Comparison of ENCODE assay signal across 8 cellular contexts in the genomic region with DNA sequence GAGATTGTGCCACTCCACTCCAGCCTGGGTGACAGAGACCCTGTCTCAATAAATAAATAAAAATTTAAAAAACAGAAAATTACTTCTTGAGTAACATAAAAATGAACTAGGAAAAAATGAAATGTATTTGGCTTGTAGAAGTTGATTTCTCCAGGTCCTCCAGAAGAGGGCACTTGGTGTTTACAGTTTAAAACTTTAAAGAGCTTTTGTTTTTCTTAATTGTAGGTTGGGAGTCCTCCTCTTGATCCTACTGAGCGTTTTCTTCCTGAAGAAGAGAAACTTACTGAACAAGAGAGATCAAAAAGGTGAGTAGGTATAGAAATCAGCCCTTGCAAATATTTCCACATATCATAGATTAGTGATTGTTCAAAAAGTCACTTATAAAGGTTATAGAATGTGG. TPM values are rescaled to one million over a fixed set of nuclear protein-coding genes. Genes with fewer than 3 reads are reported as not detected.
DNase-seq lines count a peak whose midpoint lies in the region; ATAC-seq lines count a peak whose summit lies in the region.

No MANE protein-coding gene starts in this region.

- in situ Hi-C loops in Caki2 (cut with HindIII; ENCODE audit: low pct_unique_long_range_greater_than_20kb, low sequenced_read_pairs): no loop called here
- in situ Hi-C loops in KBM-7 (cut with MboI; ENCODE audit: low pct_unique_long_range_greater_than_20kb, low sequenced_read_pairs): no loop called here

- DNase-seq in Caki2 (ENCODE audit: low read depth): peak; percentile 35
- DNase-seq in KBM-7: peak; percentile 55
- DNase-seq in amniotic stem cell (lab: John Stamatoyannopoulos, UW): peak; percentile 12
- DNase-seq in inferior parietal cortex (ENCODE audit: extremely low spot score): peak; percentile 31
- DNase-seq in OCI-M2 (lab: John Stamatoyannopoulos, UW; ENCODE audit: unreplicated experiment): no peak

- ATAC-seq in HG02840 (IDR thresholded peaks at IDR 0.05; ENCODE audit: low FRiP score, unreplicated experiment) (no peak), HG03571 (IDR thresholded peaks at IDR 0.05; ENCODE audit: unreplicated experiment) (no peak), HG03095 (IDR thresholded peaks at IDR 0.05; ENCODE audit: unreplicated experiment) (no peak)

RNA-seq across cellular contexts. Expression of gene KIFBP, which starts 16.2 kb away (rescaled TPM):
- total RNA-seq in Caki2 (2014; rRNA removed; shearing (Covaris generic); ENCODE audit: low replicate concordance): 37.3 and 41.5 TPM in 2 replicates

RNA-seq across cellular contexts. Expression of gene DDX21, which starts 48.9 kb away (rescaled TPM):
- total RNA-seq in Caki2 (2014; rRNA removed; shearing (Covaris generic); ENCODE audit: low replicate concordance): 26.4 and 32.4 TPM in 2 replicates
